In the genomic region with DNA sequence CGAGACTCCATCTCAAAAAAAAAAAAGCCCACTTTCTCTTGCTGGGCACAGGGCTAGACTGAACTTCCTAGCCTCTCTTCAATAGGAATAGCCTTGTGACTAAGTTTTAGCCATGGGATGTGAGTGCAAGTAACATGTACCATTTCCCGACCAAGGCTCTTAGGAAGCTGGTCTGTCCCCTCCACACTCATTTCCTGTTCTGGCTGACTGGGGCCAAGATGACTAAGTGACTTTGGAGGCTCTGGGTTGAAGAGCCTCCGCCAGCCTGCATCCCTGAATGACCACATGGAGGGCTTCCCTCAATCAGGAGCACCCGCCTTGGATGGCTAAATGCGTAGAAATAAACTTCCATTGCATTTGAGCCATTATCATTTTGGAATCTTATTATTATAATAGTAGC, we compare ENCODE assay signal across 22 cellular contexts. TPM values are rescaled to one million over a fixed set of nuclear protein-coding genes. Genes with fewer than 3 reads are reported as not detected.
DNase-seq lines count a peak whose midpoint lies in the region; ATAC-seq, FAIRE-seq and TF ChIP-seq lines count a peak whose summit lies in the region.
"Had no signal": no experiment of that assay in that cellular context is flagged by ENCODE, and none has a peak within 500 bp of the region (broad histone marks: within the 10 kb centered on the region; RNA-seq: fewer than 3 reads in every experiment).

No MANE protein-coding gene starts in this region.

- no peaks in the 10 kb centered on the region for H4K20me1 ChIP-seq in K562 (replicated peaks; ENCODE audit: control insufficient read depth, insufficient read depth, low read length)
- H4K20me1 ChIP-seq: BLaER1 had no signal

- TF ChIP-seq CTCF in K562 (IDR thresholded peaks at IDR 0.05 in 2 of 3, conservative IDR thresholded peaks at IDR 0.05 in 1 of 3; ENCODE audit: insufficient read depth in 2 of 3, low read depth in 1 of 3, low read length in 3 of 3): no peak

- no peaks in the 10 kb centered on the region for H3K9me3 ChIP-seq in K562 (replicated peaks; ENCODE audit: control insufficient read depth, insufficient read depth, low read depth, low read length)
- H3K9me3 ChIP-seq: BLaER1, neutrophil, transverse colon had no signal

- no peak overlapping the region for H3K27ac ChIP-seq in K562 (ENCODE audit: extremely low read depth, low read depth, low read length)
- H3K27ac ChIP-seq: BLaER1, neutrophil, transverse colon had no signal

- H3K4me3 ChIP-seq in K562: no peak overlapping the region
- H3K4me3 ChIP-seq: BLaER1, transverse colon had no signal

- no peaks in the 10 kb centered on the region for H3K4me1 ChIP-seq in K562 (replicated peaks in 1 of 2; ENCODE audit: control insufficient read depth in 2 of 2, insufficient read depth in 2 of 2, low read length in 2 of 2)
- H3K4me1 ChIP-seq: BLaER1 had no signal

- H3K9ac ChIP-seq in K562 (ENCODE audit: insufficient read depth in 1 of 2, low read depth in 2 of 2, low read length in 2 of 2): no peak overlapping the region
- H3K9ac ChIP-seq: BLaER1 had no signal

- H3K9me1 ChIP-seq in K562 (ENCODE audit: control insufficient read depth, insufficient read depth, low read length): no peaks in the 10 kb centered on the region

- WGBS in K562 (ENCODE audit: insufficient coverage, low coverage, missing lambda C conversion rate): 11% methylated on average over 4 of the region's 5 CpGs

- no peak for TF ChIP-seq POLR2A in K562 (conservative IDR thresholded peaks at IDR 0.05)

- TF ChIP-seq EP300 in K562 (IDR thresholded peaks at IDR 0.05; ENCODE audit: low read length): no peak

- POLR2A ChIA-PET in K562 (lab: Yijun Ruan, JAX): no interaction called here

- DNase-seq in HCEC 1CT: peak; percentile 48
- DNase-seq in MV-4-11 (lab: John Stamatoyannopoulos, UW): peak; percentile 6
- DNase-seq in K562 (ENCODE audit: extremely low read depth in 1 of 4, low spot score in 3 of 4): peak in 2 of 4 experiments; percentile 32 to 42
- peak; percentile 3 for DNase-seq in renal cortical epithelial cell (ENCODE audit: low read depth)
- DNase-seq in C1 segment of cervical spinal cord (lab: John Stamatoyannopoulos, UW): no peak
- no peak for DNase-seq in left ventricle myocardium superior
- DNase-seq: activated CD4-positive, CD25-positive, alpha-beta regulatory T cell; activated naive CD8-positive, alpha-beta T cell treated with anti-CD3 and anti-CD28 coated beads, Interleukin-2, amount 10 ng/mL, durations not matched to agents 7 days and 5 days; DMS 273 treated with DMSO at 0.1 percent for 48 hours; effector CD8-positive, alpha-beta T cell; hypothalamus; NCI-H146; NCI-H345; Right ventricle myocardium superior; transverse colon had no signal

- H2AFZ ChIP-seq in K562 (ENCODE audit: low read depth, low read length): no peak overlapping the region

- no TSS peak for BruUV-seq in K562 (replicated peaks; lab: Mats Ljungman, UMichigan)

- H3K79me2 ChIP-seq in K562 (ENCODE audit: control insufficient read depth, insufficient read depth, low read length): no peaks in the 10 kb centered on the region

- peak; percentile 26 for FAIRE-seq in K562 (lab: Jason Lieb, UNC)

- no peaks in the 10 kb centered on the region for H3K36me3 ChIP-seq in K562 (ENCODE audit: control insufficient read depth, insufficient read depth, low read length)
- H3K36me3 ChIP-seq: BLaER1, neutrophil, transverse colon had no signal

- H3K4me2 ChIP-seq in K562 (ENCODE audit: insufficient read depth, low read length): no peak overlapping the region
- H3K4me2 ChIP-seq: BLaER1 had no signal

- CTCF ChIA-PET in K562 (lab: Yijun Ruan, JAX; ENCODE audit: low intra/inter-chr PET ratio): no interaction called here

- peak; percentile 52 for ATAC-seq in K562
- no peak for ATAC-seq in GM18858 (IDR thresholded peaks at IDR 0.05; ENCODE audit: unreplicated experiment)
- ATAC-seq in left ventricle myocardium superior: no peak
- ATAC-seq: stimulated activated memory B cell treated with anti-CD40 and anti-IgM and Interleukin-4, amounts not matched to agents 10 μg/mL and 1 μg/mL and 100 μg/mL, for 72 hours had no signal

- no peak for TF ChIP-seq RAD21 in K562 (CRISPR knock-in tag; conservative IDR thresholded peaks at IDR 0.05 in 1 of 2, IDR thresholded peaks at IDR 0.05 in 1 of 2)

- peaks cover 50 to 60% of the 10 kb centered on the region in 2 experiments for H3K27me3 ChIP-seq in K562 (ENCODE audit: control insufficient read depth in 2 of 2, insufficient read depth in 2 of 2, low read length in 2 of 2)
- H3K27me3 ChIP-seq: BLaER1 had no signal

- intact Hi-C loops in K562 (cut with micrococcal nuclease): loop anchor here (5.0 kb wide), 2 partner anchors 37 to 208 kb away; a partner anchor contains a TSS
- intact Hi-C loops in left ventricle myocardium superior (cut with micrococcal nuclease): no loop called here

- in situ Hi-C loops in K562 (cut with MboI): no loop called here

TF ChIP-seq in K562, 482 proteins besides CTCF, POLR2A, EP300 and RAD21:
- 0 out of 2 replicates have a peak, but pooled peaks have one; percentile 57 for TF ChIP-seq NFE2 (IDR thresholded peaks at IDR 0.05; ENCODE audit: low read depth)
- TF ChIP-seq, protein P1, sequence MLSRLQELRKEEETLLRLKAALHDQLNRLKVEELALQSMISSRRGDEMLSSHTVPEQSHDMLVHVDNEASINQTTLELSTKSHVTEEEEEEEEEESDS (CRISPR knock-in tag; IDR thresholded peaks at IDR 0.05): no peak

RNA-seq across cellular contexts. Expression of a gene that starts 34.3 kb away (rescaled TPM):
- total RNA-seq in K562 (2011; cell fraction: chromatin; rRNA removed; ENCODE audit: low replicate concordance): not detected in 2 replicates
- not detected in 2 replicates for total RNA-seq in K562 (2011; cell fraction: nucleolus; rRNA removed)
- not detected in 2 replicates for total RNA-seq in K562 (2011; cell fraction: nucleoplasm; rRNA removed)
- total RNA-seq in K562 (2014; rRNA removed) (not detected in 2 replicates), K562 (2014; rRNA removed; fragmentation: Illumina TruSeq; extraction: Trizol) (not detected in 2 replicates), K562 (2015; rRNA removed; fragmentation: Illumina TruSeq; extraction: Trizol) (not detected in 2 replicates), K562 (2021) (not detected in 2 replicates), renal cortical epithelial cell (not detected in 2 replicates), left ventricle myocardium superior (not detected)
- polyA plus RNA-seq in K562 (2011; rRNA removed) (not detected in 2 replicates), K562 (2014; fragmentation: Illumina TruSeq; extraction: Trizol) (not detected in 2 replicates), K562 (2014; fragmentation: Nextera tagmentation; extraction: Ambion mirVana) (not detected), K562 (2014; rRNA removed) (not detected in 2 replicates)
- polyA plus RNA-seq in K562 (2011; cell fraction: cytosol; rRNA removed): not detected in 2 replicates
- polyA plus RNA-seq in K562 (2011; cell fraction: nucleus; rRNA removed): not detected in 2 replicates
- polyA plus RNA-seq in K562 (2012): not detected in 2 replicates
- polyA minus RNA-seq in K562 (2011; rRNA and poly(A)+ RNA removed): not detected in 2 replicates
- not detected in 2 replicates for polyA minus RNA-seq in K562 (2011; cell fraction: cytosol; rRNA and poly(A)+ RNA removed)
- not detected in 2 replicates for polyA minus RNA-seq in K562 (2011; cell fraction: nucleus; rRNA and poly(A)+ RNA removed)
- total RNA-seq: activated naive CD8-positive, alpha-beta T cell treated with anti-CD3 and anti-CD28 coated beads, Interleukin-2, amount 10 ng/mL, durations not matched to agents 7 days and 5 days; cardiac septum; fibroblast of lung; mononuclear cell; Right ventricle myocardium superior; transverse colon had no signal
- polyA plus RNA-seq: fibroblast of lung had no signal

RNA-seq across cellular contexts. Expression of a gene that starts 34.9 kb away (rescaled TPM):
- total RNA-seq in K562 (2011; cell fraction: chromatin; rRNA removed; ENCODE audit: low replicate concordance): 71.2 and 136 TPM in 2 replicates
- 40.0 and 46.1 TPM in 2 replicates for total RNA-seq in K562 (2011; cell fraction: nucleolus; rRNA removed)
- 82.1 and 111 TPM in 2 replicates for total RNA-seq in K562 (2011; cell fraction: nucleoplasm; rRNA removed)
- total RNA-seq in K562 (2014; rRNA removed) (30.0 and 30.7 TPM in 2 replicates), K562 (2014; rRNA removed; fragmentation: Illumina TruSeq; extraction: Trizol) (33.3 and 36.5 TPM in 2 replicates), K562 (2015; rRNA removed; fragmentation: Illumina TruSeq; extraction: Trizol) (35.4 and 36.5 TPM in 2 replicates), K562 (2021) (27.9 and 28.1 TPM in 2 replicates), renal cortical epithelial cell (47.4 and 159 TPM in 2 replicates), left ventricle myocardium superior (19.4 TPM)
- polyA plus RNA-seq in K562 (2011; rRNA removed) (37.3 and 59.5 TPM in 2 replicates), K562 (2014; fragmentation: Illumina TruSeq; extraction: Trizol) (31.4 and 44.8 TPM in 2 replicates), K562 (2014; fragmentation: Nextera tagmentation; extraction: Ambion mirVana) (10 to 100 TPM in 1 of 2 experiments, 1 to 10 TPM in 1; 8.2 to 11.1 TPM), K562 (2014; rRNA removed) (35.5 and 37.9 TPM in 2 replicates)
- polyA plus RNA-seq in K562 (2011; cell fraction: cytosol; rRNA removed): 25.0 and 30.5 TPM in 2 replicates
- polyA plus RNA-seq in K562 (2011; cell fraction: nucleus; rRNA removed): 29.8 and 29.9 TPM in 2 replicates
- polyA plus RNA-seq in K562 (2012): 26.6 and 33.6 TPM in 2 replicates
- polyA minus RNA-seq in K562 (2011; rRNA and poly(A)+ RNA removed): 36.9 and 43.0 TPM in 2 replicates
- 17.2 and 19.9 TPM in 2 replicates for polyA minus RNA-seq in K562 (2011; cell fraction: cytosol; rRNA and poly(A)+ RNA removed)
- polyA minus RNA-seq in K562 (2011; cell fraction: nucleus; rRNA and poly(A)+ RNA removed): 16.4 and 20.3 TPM in 2 replicates

Comparison
In these comparisons a context has a peak if more than half of its experiments do, and no peak if none do; other contexts are left out.
1. DNase-seq: peak in HCEC 1CT (single experiment), MV-4-11 (single experiment) and renal cortical epithelial cell (single experiment); none in C1 segment of cervical spinal cord (0 of 14) and left ventricle myocardium superior (single experiment).